Comparison of ENCODE assay signal across 15 cellular contexts in genomic region chr2:237488295-237488694, GRCh38. TPM values are rescaled to one million over a fixed set of nuclear protein-coding genes. Genes with fewer than 3 reads are reported as not detected.
A peak's percentile ranks its signal among the peaks of the same experiment; 100 is the strongest.
DNase-seq lines count a peak whose midpoint lies in the region; ATAC-seq and TF ChIP-seq lines count a peak whose summit lies in the region.
"Had no signal": no experiment of that assay in that cellular context is flagged by ENCODE, and none has a peak within 500 bp of the region (broad histone marks: within the 10 kb centered on the region; RNA-seq: fewer than 3 reads in every experiment).

No MANE protein-coding gene starts in this region.

- DNase-seq in AG09309 (ENCODE audit: low read depth) (no peak), RWPE1 (ENCODE audit: low spot score) (no peak), heart left ventricle (no peak), osteocyte (ENCODE audit: extremely low spot score, unreplicated experiment) (no peak), AG08396 (ENCODE audit: low spot score) (no peak)
- no peak for DNase-seq in activated CD4-positive, alpha-beta T cell treated with anti-CD3 and anti-CD28 coated beads for 36 hours
- no peak for DNase-seq in activated CD4-positive, alpha-beta T cell treated with anti-CD3 and anti-CD28 coated beads, Interleukin-2, amount 50 U/mL, for 48 hours
- DNase-seq: activated CD4-positive, alpha-beta T cell treated with anti-CD3 and anti-CD28 coated beads for 1 hour; activated T-cell treated with anti-CD3 and anti-CD28 coated beads, Interleukin-2, amount 50 U/mL, for 1 hour; BE2C; hippocampal formation; substantia nigra had no signal

- TF ChIP-seq POLR2A in heart left ventricle (IDR thresholded peaks at IDR 0.05), result no peak

- 55 to 82% (median 70%) methylated on average over 6 of the region's 6 CpGs for WGBS in heart left ventricle, 4 donors

- peak overlapping the region; percentile 81 for H3K4me3 Mint-ChIP-seq in osteocyte (ENCODE audit: unreplicated experiment)
- H3K4me3 Mint-ChIP-seq in activated CD4-positive, alpha-beta T cell treated with anti-CD3 and anti-CD28 coated beads for 36 hours, result no peak overlapping the region

- peaks cover 0 to 42% (median 10%) of the 10 kb centered on the region in 9 donors for H3K27me3 ChIP-seq in heart left ventricle

- ATAC-seq in heart left ventricle, result peak in 3 of 4 donors; percentile 9 to 12 (median 11)
- no peak for ATAC-seq in activated CD4-positive, alpha-beta T cell treated with anti-CD3 and anti-CD28 coated beads for 36 hours
- ATAC-seq in GM18870 (IDR thresholded peaks at IDR 0.05; ENCODE audit: unreplicated experiment), result no peak
- ATAC-seq: esophagus mucosa had no signal

- intact Hi-C loops in heart left ventricle (cut with DNase I), result no loop called here
- intact Hi-C loops in activated CD4-positive, alpha-beta T cell treated with anti-CD3 and anti-CD28 coated beads for 36 hours (cut with DNase I, micrococcal nuclease), result no loop called here

- peaks cover 9% of the 10 kb centered on the region for H3K36me3 Mint-ChIP-seq in osteocyte (ENCODE audit: unreplicated experiment)
- peaks cover 4% of the 10 kb centered on the region for H3K36me3 Mint-ChIP-seq in activated CD4-positive, alpha-beta T cell treated with anti-CD3 and anti-CD28 coated beads for 36 hours (ENCODE audit: low read depth)

- peaks cover 0 to under 1% (median 0%) of the 10 kb centered on the region in 9 donors for H3K36me3 ChIP-seq in heart left ventricle
- H3K36me3 ChIP-seq: BE2C, neutrophil had no signal

- no peaks in the 10 kb centered on the region for H3K27me3 Mint-ChIP-seq in osteocyte (ENCODE audit: unreplicated experiment)
- H3K27me3 Mint-ChIP-seq in activated CD4-positive, alpha-beta T cell treated with anti-CD3 and anti-CD28 coated beads for 36 hours, result peaks cover 44% of the 10 kb centered on the region

- CTCF ChIA-PET in RWPE1 (lab: Yijun Ruan, JAX), result no interaction called here
- CTCF ChIA-PET in activated CD4-positive, alpha-beta T cell treated with anti-CD3 and anti-CD28 coated beads for 36 hours (lab: Charles Lee), result interaction anchor here (0.5 to 1.3 kb wide), 2 partner anchors 20 to 323 kb away, joined by 4 to 5 read pairs; no protein-coding TSS in a partner anchor

- H3K4me1 ChIP-seq in heart left ventricle, result peaks cover 0 to 47% (median 13%) of the 10 kb centered on the region in 12 donors
- H3K4me1 ChIP-seq: BE2C had no signal

- TF ChIP-seq CTCF in AG09309 (IDR thresholded peaks at IDR 0.05; ENCODE audit: control insufficient read depth, insufficient read depth, low read depth, low read length, missing control alignments), result no peak
- no peak for TF ChIP-seq CTCF in RWPE1 (conservative IDR thresholded peaks at IDR 0.05; ENCODE audit: low read depth)
- no peak for TF ChIP-seq CTCF in heart left ventricle (IDR thresholded peaks at IDR 0.05)
- TF ChIP-seq CTCF in osteocyte (IDR thresholded peaks at IDR 0.05), result no peak

- H3K27ac Mint-ChIP-seq in osteocyte (ENCODE audit: unreplicated experiment), result no peak overlapping the region
- H3K27ac Mint-ChIP-seq in activated CD4-positive, alpha-beta T cell treated with anti-CD3 and anti-CD28 coated beads for 36 hours, result no peak overlapping the region

- peak overlapping the region; percentile 85 for H3K4me3 ChIP-seq in AG09309 (ENCODE audit: control insufficient read depth, low read depth, low read length)
- H3K4me3 ChIP-seq in heart left ventricle, result peak overlapping the region in 5 of 12 donors; percentile 59 to 65 (median 63)

- peaks cover 0 to 19% (median 11%) of the 10 kb centered on the region in 12 donors for H3K9me3 ChIP-seq in heart left ventricle

- POLR2A ChIA-PET in RWPE1 (lab: Yijun Ruan, JAX; ENCODE audit: low non-redundant PET), result interaction anchor here (0.8 kb wide), 1 partner anchor 21 kb away, joined by 3 read pairs; no protein-coding TSS in a partner anchor
- POLR2A ChIA-PET in activated CD4-positive, alpha-beta T cell treated with anti-CD3 and anti-CD28 coated beads for 36 hours (lab: Charles Lee), result no interaction called here

- H3K27ac ChIP-seq in RWPE1, result peak overlapping the region; percentile 74
- H3K27ac ChIP-seq in heart left ventricle, result peak overlapping the region in 8 of 12 donors; percentile 44 to 90 (median 76)
- H3K27ac ChIP-seq: neutrophil had no signal

- H3K4me1 Mint-ChIP-seq in osteocyte (ENCODE audit: unreplicated experiment), result peaks cover 28% of the 10 kb centered on the region
- H3K4me1 Mint-ChIP-seq in activated CD4-positive, alpha-beta T cell treated with anti-CD3 and anti-CD28 coated beads for 36 hours, result no peaks in the 10 kb centered on the region

- H3K9me3 Mint-ChIP-seq in osteocyte (ENCODE audit: unreplicated experiment), result peaks cover 9% of the 10 kb centered on the region
- H3K9me3 Mint-ChIP-seq in activated CD4-positive, alpha-beta T cell treated with anti-CD3 and anti-CD28 coated beads for 36 hours (ENCODE audit: low read depth), result peaks cover 14% of the 10 kb centered on the region

RNA-seq across cellular contexts. Expression of gene MLPH, which starts 1.2 kb away (rescaled TPM):
- total RNA-seq in heart left ventricle (10 to 100 TPM; 20.4 to 50.3 (median 30.7) TPM), osteocyte (21.0 and 22.5 TPM in 2 replicates)
- polyA plus RNA-seq in heart left ventricle, result 10 to 100 TPM; 18.3 to 60.3 TPM
- total RNA-seq in activated CD4-positive, alpha-beta T cell treated with anti-CD3 and anti-CD28 coated beads for 36 hours, result 1 to 10 TPM in 1 of 2 experiments, under 1 TPM in 1; 0.82 to 1.2 TPM

Comparison
In these comparisons a context has a peak if more than half of its experiments do, and no peak if none do; other contexts are left out.
1. ATAC-seq: peak in heart left ventricle (3 of 4); none in activated CD4-positive, alpha-beta T cell treated with anti-CD3 and anti-CD28 coated beads for 36 hours (single experiment) and GM18870 (single experiment).